In the genomic region with DNA sequence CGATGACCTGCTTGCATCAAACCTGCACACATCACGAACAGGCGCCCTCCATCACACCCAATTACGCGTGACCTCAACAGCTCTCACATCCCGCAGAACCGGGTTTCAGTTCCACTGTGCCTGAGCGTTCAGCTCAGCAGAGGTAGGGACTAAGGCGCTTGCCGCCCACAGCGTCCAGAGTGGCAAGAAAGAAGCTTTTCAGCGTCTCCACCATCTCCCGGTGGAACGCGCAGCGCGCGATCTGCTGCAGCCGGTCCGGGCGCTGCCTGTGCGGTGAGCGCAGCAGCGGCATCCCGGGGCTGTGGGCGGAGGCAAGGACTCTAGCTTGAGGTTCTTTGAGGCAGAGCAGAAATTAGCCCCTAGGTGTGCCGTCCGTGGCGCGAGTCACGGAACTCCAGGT, we compare ENCODE assay signal across 9 cellular contexts. TPM values are rescaled to one million over a fixed set of nuclear protein-coding genes. Genes with fewer than 3 reads are reported as not detected.
DNase-seq lines count a peak whose midpoint lies in the region; ATAC-seq and TF ChIP-seq lines count a peak whose summit lies in the region.
"Had no signal": no experiment of that assay in that cellular context is flagged by ENCODE, and none has a peak within 500 bp of the region (broad histone marks: within the 10 kb centered on the region; RNA-seq: fewer than 3 reads in every experiment).

No MANE protein-coding gene starts in this region.

- ATAC-seq in activated CD8-positive, alpha-beta memory T cell treated with anti-CD3 and anti-CD28 coated beads, Interleukin-2, amount 10 ng/mL, durations not matched to agents 7 days and 5 days: peak; percentile 54

- H3K4me1 Mint-ChIP-seq in activated CD8-positive, alpha-beta memory T cell treated with anti-CD3 and anti-CD28 coated beads, Interleukin-2, amount 10 ng/mL, durations not matched to agents 7 days and 5 days: peaks cover 28% of the 10 kb centered on the region
- peaks cover 31% of the 10 kb centered on the region for H3K4me1 Mint-ChIP-seq in nephron

- H3K27me3 ChIP-seq in NT2/D1 (ENCODE audit: insufficient read depth, insufficient read length) (peaks cover 68% of the 10 kb centered on the region), colonic mucosa (peaks cover 54% of the 10 kb centered on the region)

- peaks cover 79% of the 10 kb centered on the region for H3K27me3 Mint-ChIP-seq in activated CD8-positive, alpha-beta memory T cell treated with anti-CD3 and anti-CD28 coated beads, Interleukin-2, amount 10 ng/mL, durations not matched to agents 7 days and 5 days
- peaks cover 95% of the 10 kb centered on the region for H3K27me3 Mint-ChIP-seq in nephron (ENCODE audit: low read depth)

- H3K9ac ChIP-seq in NT2/D1 (ENCODE audit: insufficient read length, low read depth) (peak overlapping the region; percentile 2), colonic mucosa (ENCODE audit: low read depth in 2 of 2, low read length in 2 of 2) (no peak overlapping the region)

- H3K36me3 Mint-ChIP-seq in activated CD8-positive, alpha-beta memory T cell treated with anti-CD3 and anti-CD28 coated beads, Interleukin-2, amount 10 ng/mL, durations not matched to agents 7 days and 5 days: no peaks in the 10 kb centered on the region
- H3K36me3 Mint-ChIP-seq in nephron (ENCODE audit: low read depth): no peaks in the 10 kb centered on the region

- H3K9me3 ChIP-seq in NT2/D1 (ENCODE audit: insufficient read depth, low read length): no peaks in the 10 kb centered on the region
- H3K9me3 ChIP-seq in colonic mucosa: no peaks in the 10 kb centered on the region

- intact Hi-C loops in colonic mucosa (cut with DNase I): loop anchor here (10.0 kb wide), 1 partner anchor 221 kb away; no protein-coding TSS in a partner anchor

- H3K27ac ChIP-seq in colonic mucosa: no peak overlapping the region

- DNase-seq in activated CD8-positive, alpha-beta memory T cell treated with anti-CD3 and anti-CD28 coated beads, Interleukin-2, amount 10 ng/mL, durations not matched to agents 7 days and 5 days: peak; percentile 51
- no peak for DNase-seq in activated CD8-positive, alpha-beta memory T cell treated with anti-CD3 and anti-CD28 coated beads for 24 hours
- no peak for DNase-seq in NT2/D1 (ENCODE audit: low read depth, low spot score)
- DNase-seq in colonic mucosa: no peak
- no peak for DNase-seq in amygdala (lab: John Stamatoyannopoulos, UW)
- no peak for DNase-seq in KG1 (lab: John Stamatoyannopoulos, UW)
- no peak for DNase-seq in NCI-H446 treated with DMSO at 0.1 percent for 48 hours (lab: John Stamatoyannopoulos, UW)

- H3K27ac Mint-ChIP-seq in activated CD8-positive, alpha-beta memory T cell treated with anti-CD3 and anti-CD28 coated beads, Interleukin-2, amount 10 ng/mL, durations not matched to agents 7 days and 5 days: no peak overlapping the region
- no peak overlapping the region for H3K27ac Mint-ChIP-seq in nephron

- TF ChIP-seq CTCF in colonic mucosa (IDR thresholded peaks at IDR 0.05) (no peak), nephron (IDR thresholded peaks at IDR 0.05; ENCODE audit: unreplicated experiment in 3 of 3) (no peak)

- H3K36me3 ChIP-seq in NT2/D1 (ENCODE audit: insufficient read depth, insufficient read length, low read length): no peaks in the 10 kb centered on the region
- H3K36me3 ChIP-seq in colonic mucosa: no peaks in the 10 kb centered on the region

- CTCF ChIA-PET in activated CD8-positive, alpha-beta memory T cell treated with anti-CD3 and anti-CD28 coated beads, Interleukin-2, amount 10 ng/mL, durations not matched to agents 7 days and 5 days (lab: Charles Lee): interaction anchor here (0.9 to 4.9 kb wide), 10 partner anchors 9 to 1221 kb away, joined by 3 to 56 read pairs (median 4); a partner anchor contains a TSS

- peak overlapping the region; percentile 50 for H3K4me3 Mint-ChIP-seq in activated CD8-positive, alpha-beta memory T cell treated with anti-CD3 and anti-CD28 coated beads, Interleukin-2, amount 10 ng/mL, durations not matched to agents 7 days and 5 days
- H3K4me3 Mint-ChIP-seq in nephron: peak overlapping the region; percentile 64 to 76 (median 70)

- peaks cover 4% of the 10 kb centered on the region for H3K4me1 ChIP-seq in NT2/D1 (ENCODE audit: insufficient read depth, insufficient read length)
- H3K4me1 ChIP-seq in colonic mucosa: peaks cover 8% of the 10 kb centered on the region

- no peaks in the 10 kb centered on the region for H3K9me3 Mint-ChIP-seq in activated CD8-positive, alpha-beta memory T cell treated with anti-CD3 and anti-CD28 coated beads, Interleukin-2, amount 10 ng/mL, durations not matched to agents 7 days and 5 days (ENCODE audit: low read depth)
- H3K9me3 Mint-ChIP-seq in nephron: no peaks in the 10 kb centered on the region

- peak overlapping the region; percentile 38 for H3K4me3 ChIP-seq in NT2/D1 (ENCODE audit: insufficient read length, low read depth)
- peak overlapping the region; percentile 25 for H3K4me3 ChIP-seq in colonic mucosa

RNA-seq across cellular contexts. Expression of a gene that starts 1.5 kb away (rescaled TPM):
- total RNA-seq in activated CD8-positive, alpha-beta memory T cell treated with anti-CD3 and anti-CD28 coated beads, Interleukin-2, amount 10 ng/mL, durations not matched to agents 7 days and 5 days: not detected
- total RNA-seq in colonic mucosa: under 1 TPM in 1 of 2 donors, not detected in 1; 0.29 TPM
- total RNA-seq: SK-MEL-5 had no signal
